ENCODE assay signal across 12 cellular contexts in the genomic region with DNA sequence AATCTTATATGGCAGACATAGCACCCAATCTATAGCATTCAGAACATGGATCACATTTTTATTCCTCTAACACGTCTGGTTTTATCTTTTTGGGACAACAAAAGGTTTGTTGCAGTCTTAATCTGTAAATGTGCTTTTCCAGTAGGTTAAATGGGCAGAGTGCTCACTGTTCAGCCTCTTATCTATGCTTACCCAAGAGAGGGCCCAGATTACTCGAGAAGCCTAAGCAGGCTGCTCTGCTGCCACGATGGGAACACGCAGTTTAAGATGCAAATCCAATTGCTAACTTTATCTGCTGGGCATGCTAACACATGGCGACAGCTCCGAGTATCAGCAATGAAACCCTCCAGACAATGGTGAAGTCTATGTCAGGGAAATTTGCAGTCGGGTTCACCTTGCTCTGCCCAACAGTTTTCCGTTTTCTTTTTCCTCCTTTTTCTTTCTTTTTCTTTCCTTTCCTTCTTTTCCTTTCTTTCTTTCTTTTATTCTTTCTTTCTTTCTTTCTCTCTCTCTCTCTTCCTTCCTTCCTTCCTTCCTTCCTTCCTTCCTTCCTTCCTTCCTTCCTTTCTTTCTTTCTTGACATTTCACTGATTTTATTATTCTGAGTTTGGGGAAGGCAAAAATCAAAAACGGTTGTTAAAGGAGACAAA.
"Had no signal": no experiment of that assay in that cellular context is flagged by ENCODE, and none has a peak within 500 bp of the region (broad histone marks: within the 10 kb centered on the region; RNA-seq: fewer than 3 reads in every experiment).

No MANE protein-coding gene starts in this region.

- H3K4me3 ChIP-seq: body of pancreas, lung, suprapubic skin had no signal

- ATAC-seq: body of pancreas; naive thymus-derived CD4-positive, alpha-beta T cell; sciatic nerve had no signal

- H3K9me3 ChIP-seq: body of pancreas, suprapubic skin had no signal

- H3K27ac ChIP-seq: body of pancreas, suprapubic skin had no signal

- H3K27me3 ChIP-seq: body of pancreas, suprapubic skin had no signal

- H3K36me3 ChIP-seq: suprapubic skin had no signal

- DNase-seq: activated CD4-positive, alpha-beta T cell treated with anti-CD3 and anti-CD28 coated beads, Interleukin-2, amount 10 ng/mL, durations not matched to agents 7 days and 5 days; activated CD4-positive, CD25-positive, alpha-beta regulatory T cell; activated CD8-positive, alpha-beta memory T cell treated with anti-CD3 and anti-CD28 coated beads for 24 hours; activated T-cell treated with anti-CD3 and anti-CD28 coated beads for 4 hours; amniotic stem cell; body of pancreas; hypothalamus; naive thymus-derived CD4-positive, alpha-beta T cell; stimulated activated naive CD4-positive, alpha-beta T cell treated with Interleukin-2 at 50 U/mL for 16 hours had no signal

- H3K4me1 ChIP-seq: body of pancreas, suprapubic skin had no signal
